In genomic region chr11:45937916-45938315, GRCh38 we compare ENCODE assay signal across 27 cellular contexts. TPM values are rescaled to one million over a fixed set of nuclear protein-coding genes. Genes with fewer than 3 reads are reported as not detected.
"Had no signal": no experiment of that assay in that cellular context is flagged by ENCODE, and none has a peak within 500 bp of the region (broad histone marks: within the 10 kb centered on the region; RNA-seq: fewer than 3 reads in every experiment).

No MANE protein-coding gene starts in this region.

- H3K9me3 ChIP-seq: esophagus squamous epithelium, gastroesophageal sphincter, neutrophil, psoas muscle, spleen, stomach, thoracic aorta had no signal

- H3K9me3 Mint-ChIP-seq: effector memory CD8-positive, alpha-beta T cell; naive thymus-derived CD8-positive, alpha-beta T cell had no signal

- H3K27me3 Mint-ChIP-seq: effector memory CD8-positive, alpha-beta T cell; naive thymus-derived CD8-positive, alpha-beta T cell had no signal

- H3K27ac ChIP-seq: epithelial cell of prostate, esophagus squamous epithelium, gastroesophageal sphincter, hepatocyte, neutrophil, psoas muscle, stomach, thoracic aorta had no signal

- ATAC-seq: effector memory CD8-positive, alpha-beta T cell; gastroesophageal sphincter; left colon; left ventricle myocardium superior; naive thymus-derived CD8-positive, alpha-beta T cell; psoas muscle; sciatic nerve had no signal

- H2AFZ ChIP-seq: hepatocyte had no signal

- DNase-seq: effector memory CD8-positive, alpha-beta T cell; esophagus squamous epithelium; foreskin fibroblast; left colon; left ventricle myocardium superior; mesendoderm; naive thymus-derived CD8-positive, alpha-beta T cell; psoas muscle; retina; spleen; stimulated activated CD4-positive, alpha-beta T cell treated with anti-CD3 and anti-CD28 coated beads, Interleukin-15, amount 100 ng/mL, for 24 hours; stimulated activated CD4-positive, alpha-beta T cell treated with anti-CD3 and anti-CD28 coated beads, Interleukin-1b, Interleukin-23, amount 100 ng/mL, for 48 hours; stimulated activated CD4-positive, alpha-beta T cell treated with anti-CD3 and anti-CD28 coated beads, Interleukin-4, amount 100 ng/mL, for 4 hours; stimulated activated naive CD4-positive, alpha-beta T cell; stomach; substantia nigra; trophoblast cell had no signal

- H3K4me1 ChIP-seq: gastroesophageal sphincter had no signal

- H3K4me2 ChIP-seq: hepatocyte had no signal

- H3K79me2 ChIP-seq: hepatocyte had no signal

- H3K4me3 Mint-ChIP-seq: effector memory CD8-positive, alpha-beta T cell had no signal

- H3K27me3 ChIP-seq: esophagus squamous epithelium, gastroesophageal sphincter, hepatocyte, neutrophil, spleen, stomach had no signal

- H3K4me3 ChIP-seq: esophagus squamous epithelium, gastroesophageal sphincter, hepatocyte, lung, psoas muscle, spleen, stomach, thoracic aorta had no signal

- H3K27ac Mint-ChIP-seq: effector memory CD8-positive, alpha-beta T cell had no signal

RNA-seq across cellular contexts. Expression of gene LARGE2, which starts 15.5 kb away (rescaled TPM):
- total RNA-seq: left ventricle myocardium superior, osteoblast, psoas muscle, skeletal muscle tissue had no signal

RNA-seq across cellular contexts. Expression of gene FREY1, which starts 30.8 kb away (rescaled TPM):
- total RNA-seq: hepatocyte, kidney epithelial cell, sciatic nerve had no signal
